ENCODE assay signal across 8 cellular contexts in genomic region chr20:17971571-17972013, GRCh38. TPM values are rescaled to one million over a fixed set of nuclear protein-coding genes. Genes with fewer than 3 reads are reported as not detected.
DNase-seq lines count a peak whose midpoint lies in the region; ATAC-seq and TF ChIP-seq lines count a peak whose summit lies in the region.

No MANE protein-coding gene starts in this region.

- H3K9me3 ChIP-seq in thyroid gland, result no peaks in the 10 kb centered on the region

- POLR2A ChIA-PET in activated naive CD8-positive, alpha-beta T cell treated with anti-CD3 and anti-CD28 coated beads, Interleukin-2, amount 10 ng/mL, durations not matched to agents 7 days and 5 days (lab: Charles Lee), result interaction anchor here (1.2 kb wide), 1 partner anchor 21 kb away, joined by 6 read pairs; no protein-coding TSS in a partner anchor

- no peaks in the 10 kb centered on the region for H3K9me2 ChIP-seq in GM23338 (ENCODE audit: insufficient read depth)

- intact Hi-C loops in thyroid gland (cut with DNase I), result no loop called here

- peaks cover 96% of the 10 kb centered on the region for H3K79me2 ChIP-seq in GM23338 (replicated peaks; ENCODE audit: insufficient read depth)

- H3K4me1 Mint-ChIP-seq in GM23338, result peaks cover 38% of the 10 kb centered on the region
- peaks cover 34% of the 10 kb centered on the region for H3K4me1 Mint-ChIP-seq in activated naive CD8-positive, alpha-beta T cell treated with anti-CD3 and anti-CD28 coated beads, Interleukin-2, amount 10 ng/mL, durations not matched to agents 7 days and 5 days
- peaks cover 61 to 64% of the 10 kb centered on the region in 2 donors for H3K4me1 Mint-ChIP-seq in immature natural killer cell

- H4K20me1 ChIP-seq in GM23338 (replicated peaks; ENCODE audit: insufficient read depth), result peaks cover 22% of the 10 kb centered on the region; the same call in 1 of the 2 replicates

- H3K4me3 ChIP-seq in GM23338 (peak overlapping the region; percentile 70), thyroid gland (replicated peaks in 1 of 3) (peak overlapping the region in 1 of 3 donors; percentile 30)

- H3K9me3 Mint-ChIP-seq in GM23338, result peaks cover 5% of the 10 kb centered on the region; the same call in 2 of the 3 replicates
- no peaks in the 10 kb centered on the region for H3K9me3 Mint-ChIP-seq in activated naive CD8-positive, alpha-beta T cell treated with anti-CD3 and anti-CD28 coated beads, Interleukin-2, amount 10 ng/mL, durations not matched to agents 7 days and 5 days
- no peaks in the 10 kb centered on the region for H3K9me3 Mint-ChIP-seq in immature natural killer cell

- WGBS in thyroid gland, 2 donors, result 18 to 24% methylated on average over 7 of the region's 7 CpGs

- peak in 1 of 2 donors; percentile 42 for TF ChIP-seq POLR2A in thyroid gland (IDR thresholded peaks at IDR 0.05)

- H2AFZ ChIP-seq in GM23338, result no peak overlapping the region

- TF ChIP-seq CTCF in GM23338 (conservative IDR thresholded peaks at IDR 0.05; ENCODE audit: low read depth in 2 of 2), result no peak
- no peak for TF ChIP-seq CTCF in thyroid gland (IDR thresholded peaks at IDR 0.05)

- H3K4me1 ChIP-seq in GM23338 (ENCODE audit: insufficient read depth), result peaks cover 33% of the 10 kb centered on the region
- H3K4me1 ChIP-seq in thyroid gland, result peaks cover 48 to 61% of the 10 kb centered on the region in 2 donors

- H3K36me3 ChIP-seq in GM23338 (ENCODE audit: insufficient read depth) (peaks cover 6% of the 10 kb centered on the region), thyroid gland (no peaks in the 10 kb centered on the region)

- DNase-seq in A172 (ENCODE audit: low spot score) (peak; percentile 37), GM23338 (ENCODE audit: low spot score) (peak; percentile 80), immature natural killer cell (no peak), thyroid gland (peak; percentile 74 to 75), NOMO-1 treated with dmso at 0.1 percent for 144 hours (lab: John Stamatoyannopoulos, UW; ENCODE audit: unreplicated experiment) (no peak), NCI-H2107 treated with DMSO at 0.1 percent for 48 hours (lab: John Stamatoyannopoulos, UW; ENCODE audit: unreplicated experiment) (no peak)
- no peak for DNase-seq in activated naive CD8-positive, alpha-beta T cell treated with anti-CD3 and anti-CD28 coated beads, Interleukin-2, amount 10 ng/mL, durations not matched to agents 7 days and 5 days

- ATAC-seq in GM23338 (peak; percentile 14), HG02623 (IDR thresholded peaks at IDR 0.05; ENCODE audit: unreplicated experiment) (no peak)
- no peak for ATAC-seq in activated naive CD8-positive, alpha-beta T cell treated with anti-CD3 and anti-CD28 coated beads, Interleukin-2, amount 10 ng/mL, durations not matched to agents 7 days and 5 days (ENCODE audit: low read depth)

- H3K27me3 Mint-ChIP-seq in GM23338 (ENCODE audit: insufficient read depth, low read depth, poor library complexity), result peaks cover 16% of the 10 kb centered on the region
- H3K27me3 Mint-ChIP-seq in activated naive CD8-positive, alpha-beta T cell treated with anti-CD3 and anti-CD28 coated beads, Interleukin-2, amount 10 ng/mL, durations not matched to agents 7 days and 5 days, result no peaks in the 10 kb centered on the region
- peaks cover 4 to 19% (median 9%) of the 10 kb centered on the region in 3 donors for H3K27me3 Mint-ChIP-seq in immature natural killer cell (ENCODE audit: low read depth in 3 of 3)

- H3K36me3 Mint-ChIP-seq in GM23338 (ENCODE audit: low read depth), result peaks cover 72% of the 10 kb centered on the region
- peaks cover 49% of the 10 kb centered on the region for H3K36me3 Mint-ChIP-seq in activated naive CD8-positive, alpha-beta T cell treated with anti-CD3 and anti-CD28 coated beads, Interleukin-2, amount 10 ng/mL, durations not matched to agents 7 days and 5 days
- H3K36me3 Mint-ChIP-seq in immature natural killer cell, result peaks cover 4 to 12% (median 5%) of the 10 kb centered on the region in 3 donors

- peak overlapping the region; percentile 90 for H3K27ac Mint-ChIP-seq in GM23338
- peak overlapping the region; percentile 60 for H3K27ac Mint-ChIP-seq in activated naive CD8-positive, alpha-beta T cell treated with anti-CD3 and anti-CD28 coated beads, Interleukin-2, amount 10 ng/mL, durations not matched to agents 7 days and 5 days
- H3K27ac Mint-ChIP-seq in immature natural killer cell, result peak overlapping the region in 5 of 6 donors; percentile 61 to 97 (median 69)

- H3F3A ChIP-seq in GM23338 (replicated peaks; ENCODE audit: low read depth), result no peaks in the 10 kb centered on the region

- H3K4me3 Mint-ChIP-seq in GM23338 (peak overlapping the region; percentile 84), immature natural killer cell (peak overlapping the region; percentile 36 to 96 (median 62))
- H3K4me3 Mint-ChIP-seq in activated naive CD8-positive, alpha-beta T cell treated with anti-CD3 and anti-CD28 coated beads, Interleukin-2, amount 10 ng/mL, durations not matched to agents 7 days and 5 days, result peak overlapping the region; percentile 96

- H3K27me3 ChIP-seq in GM23338 (ENCODE audit: insufficient read depth) (no peaks in the 10 kb centered on the region), thyroid gland (no peaks in the 10 kb centered on the region)

- H3K4me2 ChIP-seq in GM23338, result peak overlapping the region; percentile 92

- H3K27ac ChIP-seq in GM23338 (ENCODE audit: low read depth), result peak overlapping the region; percentile 98
- peak overlapping the region; percentile 98 to 99 (median 99) for H3K27ac ChIP-seq in thyroid gland

TF ChIP-seq in GM23338, 12 proteins besides CTCF, POLR2A, EP300 and RAD21 (continues in another document):
- TF ChIP-seq POLR2AphosphoS5 (IDR thresholded peaks at IDR 0.05; ENCODE audit: low read depth) (no peak), EZH2 (IDR thresholded peaks at IDR 0.05; ENCODE audit: low read depth, unreplicated experiment) (no peak), REST (IDR thresholded peaks at IDR 0.05; ENCODE audit: unreplicated experiment) (no peak), EZH2phosphoT487 (IDR thresholded peaks at IDR 0.05; ENCODE audit: unreplicated experiment) (no peak), NANOG (IDR thresholded peaks at IDR 0.05; ENCODE audit: borderline replicate concordance) (no peak), ZNF114 (CRISPR knock-in tag; IDR thresholded peaks at IDR 0.05) (no peak), JUNB (IDR thresholded peaks at IDR 0.05; ENCODE audit: unreplicated experiment) (no peak), STAT1 (IDR thresholded peaks at IDR 0.05; ENCODE audit: unreplicated experiment) (no peak)

RNA-seq across cellular contexts. Expression of gene MGME1, which starts 2.8 kb away (rescaled TPM):
- 17.4 and 19.3 TPM in 2 replicates for total RNA-seq in A172 (2014; rRNA removed; shearing (Covaris generic))
- total RNA-seq in GM23338 (2014; rRNA removed; shearing (Covaris generic)), result 41.5 and 43.1 TPM in 2 replicates
- 55.2 and 56.9 TPM in 2 replicates for polyA plus RNA-seq in GM23338 (2016; fragmentation: Nextera tagmentation; extraction: Ambion mirVana)
- total RNA-seq in activated naive CD8-positive, alpha-beta T cell treated with anti-CD3 and anti-CD28 coated beads, Interleukin-2, amount 10 ng/mL, durations not matched to agents 7 days and 5 days, result 10 to 100 TPM; 32.2 to 37.5 TPM
- 10 to 100 TPM in 2 of 3 donors, 1 to 10 TPM in 1; 2.9 to 19.9 (median 19.2) TPM for polyA plus RNA-seq in immature natural killer cell
- 10 to 100 TPM; 14.6 to 24.2 (median 16.8) TPM for total RNA-seq in thyroid gland

RNA-seq across cellular contexts. Expression of gene SNX5, which starts 3.0 kb away (rescaled TPM):
- total RNA-seq in A172 (2014; rRNA removed; shearing (Covaris generic)), result 110 and 134 TPM in 2 replicates
- 269 and 287 TPM in 2 replicates for total RNA-seq in GM23338 (2014; rRNA removed; shearing (Covaris generic))
- polyA plus RNA-seq in GM23338 (2016; fragmentation: Nextera tagmentation; extraction: Ambion mirVana), result 154 and 167 TPM in 2 replicates
- 100 to 1,000 TPM; 127 to 131 TPM for total RNA-seq in activated naive CD8-positive, alpha-beta T cell treated with anti-CD3 and anti-CD28 coated beads, Interleukin-2, amount 10 ng/mL, durations not matched to agents 7 days and 5 days
- polyA plus RNA-seq in immature natural killer cell, result 100 to 1,000 TPM in 1 of 3 donors, 10 to 100 TPM in 2; 63.2 to 103 (median 70.6) TPM
- 100 to 1,000 TPM; 247 to 346 (median 270) TPM for total RNA-seq in thyroid gland

Comparison
In these comparisons a context has a peak if more than half of its experiments do, and no peak if none do; other contexts are left out.
1. DNase-seq: peak in A172 (single experiment), GM23338 (single experiment) and thyroid gland (2 of 2); none in activated naive CD8-positive, alpha-beta T cell treated with anti-CD3 and anti-CD28 coated beads, Interleukin-2, amount 10 ng/mL, durations not matched to agents 7 days and 5 days (single experiment), immature natural killer cell (0 of 3), NOMO-1 treated with dmso at 0.1 percent for 144 hours (single experiment) and NCI-H2107 treated with DMSO at 0.1 percent for 48 hours (single experiment).
2. Peak in every context shown above with its lines, with median percentiles within 50 percentile points of each other: H3K27ac Mint-ChIP-seq and H3K4me3 Mint-ChIP-seq.